ENCODE assay signal across 8 cellular contexts in the genomic region with DNA sequence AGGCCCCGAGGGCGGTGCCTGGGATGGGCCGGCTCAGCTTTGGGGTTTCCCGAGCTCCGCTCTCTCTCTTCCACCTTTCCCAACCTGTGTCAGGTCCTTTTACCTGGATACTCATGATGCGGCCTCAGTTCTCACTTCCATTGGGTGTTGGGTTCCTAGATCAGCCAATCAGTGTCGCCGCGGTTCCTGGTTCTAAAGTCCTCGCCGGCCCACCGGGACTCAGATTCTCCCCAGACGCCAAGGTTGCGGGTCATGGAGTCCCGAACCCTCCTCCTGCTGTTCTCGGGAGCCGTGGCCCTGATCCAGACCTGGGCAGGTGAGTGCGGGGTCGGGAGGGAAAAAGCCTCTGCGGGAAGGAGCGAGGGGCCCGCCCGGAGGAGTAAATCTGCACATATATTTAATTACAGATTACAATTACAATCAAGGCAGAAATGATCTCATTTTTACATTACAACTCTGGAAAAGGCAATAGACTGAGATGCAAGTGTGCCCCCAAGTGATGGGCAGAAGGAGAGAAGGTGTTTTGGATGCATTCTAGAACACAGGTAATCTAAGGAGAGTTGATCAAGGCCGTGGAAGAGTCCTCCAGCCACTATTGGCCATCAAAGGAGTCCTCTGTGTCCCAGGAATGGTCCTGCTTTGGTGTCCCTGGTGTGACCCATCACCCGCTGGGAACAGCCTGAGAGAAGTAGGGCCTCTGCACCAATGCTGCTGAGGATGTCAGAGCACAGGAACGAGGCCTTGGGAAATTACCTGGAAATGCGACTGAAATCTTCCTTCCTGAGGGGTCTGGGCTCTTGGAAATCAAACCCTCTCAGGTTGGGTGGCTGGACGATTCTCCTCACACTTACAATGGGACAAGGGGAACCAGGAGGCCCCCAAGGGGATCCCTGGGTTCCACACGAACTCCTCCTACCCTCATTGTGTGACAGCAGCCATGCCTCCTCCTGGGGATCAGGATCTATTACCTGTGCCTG. TPM values are rescaled to one million over a fixed set of nuclear protein-coding genes. Genes with fewer than 3 reads are reported as not detected.
DNase-seq lines count a peak whose midpoint lies in the region; ATAC-seq and TF ChIP-seq lines count a peak whose summit lies in the region.

No MANE protein-coding gene starts in this region.

- no peaks in the 10 kb centered on the region for H3K9me3 ChIP-seq in HUES48 (ENCODE audit: control insufficient read depth, insufficient read depth, low read length)
- H3K9me3 ChIP-seq in adipocyte (ENCODE audit: control insufficient read depth, low read length): no peaks in the 10 kb centered on the region
- H3K9me3 ChIP-seq in heart right ventricle: no peaks in the 10 kb centered on the region
- peaks cover 2% of the 10 kb centered on the region for H3K9me3 ChIP-seq in trophoblast cell (ENCODE audit: insufficient read depth, low read depth, low read length)
- no peaks in the 10 kb centered on the region for H3K9me3 ChIP-seq in thyroid gland

- no peaks in the 10 kb centered on the region for H3K79me2 ChIP-seq in trophoblast cell (ENCODE audit: control insufficient read depth, insufficient read depth, low read length, poor library complexity)

- no peak overlapping the region for H2BK5ac ChIP-seq in trophoblast cell (ENCODE audit: low read depth, low read length, poor library complexity)

- ATAC-seq in SK-N-SH treated with all-trans-retinoic acid at 6 μM for 48 hours: peak; percentile 100
- ATAC-seq in heart right ventricle: peak; percentile 93 to 98 (median 97)

- H2AK5ac ChIP-seq in trophoblast cell (ENCODE audit: low read length): no peak overlapping the region

- H3K27ac ChIP-seq in HUES48 (ENCODE audit: low read depth, low read length): peak overlapping the region; percentile 53
- H3K27ac ChIP-seq in heart right ventricle: peak overlapping the region; percentile 32 to 93 (median 86)
- H3K27ac ChIP-seq in trophoblast cell (ENCODE audit: low read depth, low read length): no peak overlapping the region
- peak overlapping the region; percentile 60 to 69 (median 66) for H3K27ac ChIP-seq in thyroid gland

- H2AFZ ChIP-seq in trophoblast cell (ENCODE audit: insufficient read depth, low read length, poor library complexity): peak overlapping the region; percentile 40

- TF ChIP-seq CTCF in GM20000 (IDR thresholded peaks at IDR 0.05; ENCODE audit: extremely low read depth, missing control alignments): no peak
- no peak for TF ChIP-seq CTCF in heart right ventricle (IDR thresholded peaks at IDR 0.05)
- TF ChIP-seq CTCF in thyroid gland (IDR thresholded peaks at IDR 0.05): no peak

- H3K4me2 ChIP-seq in trophoblast cell (ENCODE audit: low read length): peak overlapping the region; percentile 59

- H2BK120ac ChIP-seq in trophoblast cell (ENCODE audit: insufficient read depth, low read length, poor library complexity): no peak overlapping the region

- H2BK12ac ChIP-seq in trophoblast cell (ENCODE audit: low read length): no peak overlapping the region

- no peak overlapping the region for H4K12ac ChIP-seq in trophoblast cell (ENCODE audit: low read depth, low read length)

- no peak overlapping the region for H4K91ac ChIP-seq in trophoblast cell (ENCODE audit: low read depth, low read length)

- no peak overlapping the region for H3K4ac ChIP-seq in trophoblast cell (ENCODE audit: low read depth, low read length)

- WGBS in heart right ventricle, 2 donors: 18 to 20% methylated on average over 29 of the region's 29 CpGs
- WGBS in trophoblast cell (ENCODE audit: extremely low coverage, insufficient coverage, insufficient read length): no CpG with 5 or more reads among the region's 29 CpGs
- 18 to 19% methylated on average over 27 to 29 of the region's 29 CpGs for WGBS in thyroid gland, 2 donors

- H3K36me3 ChIP-seq in HUES48 (ENCODE audit: control insufficient read depth, insufficient read depth, low read length) (no peaks in the 10 kb centered on the region), adipocyte (ENCODE audit: control insufficient read depth, insufficient read depth, low read length, severe bottlenecking) (no peaks in the 10 kb centered on the region), heart right ventricle (peaks cover 0 to 25% (median 0%) of the 10 kb centered on the region in 9 donors), trophoblast cell (ENCODE audit: control insufficient read depth in 1 of 2, insufficient read depth in 2 of 2, low read length in 2 of 2) (no peaks in the 10 kb centered on the region), thyroid gland (no peaks in the 10 kb centered on the region)

- H3K9ac ChIP-seq in HUES48 (ENCODE audit: low read depth, low read length) (no peak overlapping the region), adipocyte (ENCODE audit: low read length) (peak overlapping the region; percentile 31), trophoblast cell (ENCODE audit: low read length) (no peak overlapping the region)

- peaks cover 4% of the 10 kb centered on the region for H3K4me1 ChIP-seq in HUES48 (ENCODE audit: control insufficient read depth, insufficient read depth, low read length)
- peaks cover 14% of the 10 kb centered on the region for H3K4me1 ChIP-seq in adipocyte (ENCODE audit: control insufficient read depth, insufficient read depth, low read length)
- H3K4me1 ChIP-seq in heart right ventricle: peaks cover 0 to 61% (median 18%) of the 10 kb centered on the region in 9 donors
- H3K4me1 ChIP-seq in trophoblast cell (ENCODE audit: control insufficient read depth in 1 of 2, insufficient read depth in 2 of 2, low read length in 2 of 2): peaks cover 3 to 5% of the 10 kb centered on the region in 2 experiments
- H3K4me1 ChIP-seq in thyroid gland: no peaks in the 10 kb centered on the region

- H4K8ac ChIP-seq in trophoblast cell (ENCODE audit: low read depth, low read length): peak overlapping the region; percentile 51

- peak overlapping the region; percentile 55 for H3K4me3 ChIP-seq in HUES48 (ENCODE audit: low read depth, low read length)
- H3K4me3 ChIP-seq in adipocyte (ENCODE audit: low read length): peak overlapping the region; percentile 70
- H3K4me3 ChIP-seq in heart right ventricle: peak overlapping the region; percentile 40 to 79 (median 63)
- no peak overlapping the region for H3K4me3 ChIP-seq in trophoblast cell (ENCODE audit: low read depth, low read length)
- H3K4me3 ChIP-seq in thyroid gland (replicated peaks in 1 of 3): peak overlapping the region; percentile 3 to 38 (median 32)

- DNase-seq in COLO668 (lab: John Stamatoyannopoulos, UW; ENCODE audit: unreplicated experiment): peak; percentile 74
- peak; percentile 91 for DNase-seq in GM20000 (ENCODE audit: low spot score)
- DNase-seq in adipocyte (ENCODE audit: low read depth): peak; percentile 65
- DNase-seq in heart right ventricle: peak; percentile 77 to 91
- DNase-seq in trophoblast cell: peak; percentile 77 to 78
- peak; percentile 89 to 90 for DNase-seq in thyroid gland

- peak in 1 of 2 donors; percentile 76 for TF ChIP-seq POLR2A in thyroid gland (IDR thresholded peaks at IDR 0.05)

- H3K79me1 ChIP-seq in trophoblast cell (ENCODE audit: low read length): no peaks in the 10 kb centered on the region

- H3K27me3 ChIP-seq in HUES48 (ENCODE audit: control insufficient read depth, insufficient read depth, low read length) (no peaks in the 10 kb centered on the region), adipocyte (replicated peaks; ENCODE audit: control insufficient read depth, insufficient read depth, low read length) (no peaks in the 10 kb centered on the region), heart right ventricle (no peaks in the 10 kb centered on the region), trophoblast cell (ENCODE audit: insufficient read depth, low read length) (no peaks in the 10 kb centered on the region), thyroid gland (no peaks in the 10 kb centered on the region)

- no peak overlapping the region for H3K23ac ChIP-seq in trophoblast cell (ENCODE audit: low read length)

- intact Hi-C loops in heart right ventricle (cut with DNase I) (no loop called here), thyroid gland (cut with DNase I) (no loop called here)

- H3K18ac ChIP-seq in trophoblast cell (ENCODE audit: low read length): no peak overlapping the region

- no peak overlapping the region for H3K14ac ChIP-seq in trophoblast cell (ENCODE audit: low read length)

TF ChIP-seq in SK-N-SH treated with all-trans-retinoic acid at 6 μM for 48 hours, 23 proteins besides CTCF, POLR2A, EP300 and RAD21:
- no peak for TF ChIP-seq ZC3H10 (CRISPR knock-in tag; IDR thresholded peaks at IDR 0.05)
- TF ChIP-seq TOX (CRISPR knock-in tag; IDR thresholded peaks at IDR 0.05; ENCODE audit: borderline replicate concordance): no peak

RNA-seq across cellular contexts. Expression of a gene that starts 34.7 kb away (rescaled TPM):
- total RNA-seq in heart right ventricle (1 to 10 TPM in 6 of 10 donors, under 1 TPM in 4; 0.66 to 4.3 (median 1.6) TPM), thyroid gland (1 to 10 TPM in 3 of 4 donors, under 1 TPM in 1; 0.89 to 3.4 (median 2.1) TPM)
- polyA plus RNA-seq in heart right ventricle: 1 to 10 TPM; 1.0 to 1.2 TPM
- polyA plus RNA-seq in trophoblast cell (2013): 1.3 and 1.6 TPM in 2 replicates

RNA-seq across cellular contexts. Expression of a gene that starts 59.9 kb away (rescaled TPM):
- total RNA-seq in heart right ventricle (10 to 100 TPM in 2 of 10 donors, 1 to 10 TPM in 8; 3.2 to 15.0 (median 8.7) TPM), thyroid gland (10 to 100 TPM; 12.3 to 23.2 (median 15.3) TPM)
- polyA plus RNA-seq in heart right ventricle: 10 to 100 TPM; 21.2 to 36.0 TPM
- 11.7 and 13.0 TPM in 2 replicates for polyA plus RNA-seq in trophoblast cell (2013)
